Comparison of ENCODE assay signal across 25 cellular contexts in the genomic region with DNA sequence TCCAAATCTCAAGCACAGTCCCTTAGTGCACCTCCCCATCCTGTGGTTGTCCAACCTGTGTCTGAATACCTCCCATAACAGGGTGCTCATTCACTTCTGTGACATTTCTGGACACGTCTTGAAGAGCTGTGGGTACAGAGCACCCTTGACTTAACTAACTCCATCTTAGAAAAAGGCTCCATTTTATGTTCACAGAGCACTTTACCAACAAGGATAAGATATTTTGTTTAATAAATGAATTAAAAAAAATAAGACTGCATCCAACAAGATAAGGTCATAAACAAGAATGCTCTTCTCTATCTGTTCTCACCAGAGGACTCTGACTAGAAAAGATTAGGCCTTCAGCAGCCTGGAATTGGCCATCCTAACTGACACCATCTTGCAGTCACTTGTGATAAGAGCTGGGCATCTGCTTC.
"Had no signal": no experiment of that assay in that cellular context is flagged by ENCODE, and none has a peak within 500 bp of the region (broad histone marks: within the 10 kb centered on the region; RNA-seq: fewer than 3 reads in every experiment).

No MANE protein-coding gene starts in this region.

- ATAC-seq: activated CD4-positive, alpha-beta T cell treated with anti-CD3 and anti-CD28 coated beads for 36 hours; activated T-cell treated with anti-CD3 and anti-CD28 coated beads, Interleukin-2, amount 50 U/mL, for 4 hours; activated T-helper 17 cell treated with anti-CD3 and anti-CD28 coated beads, Interleukin-2, amount 50 U/mL, for 72 hours; gastroesophageal sphincter; heart right ventricle; T-helper 17 cell had no signal

- DNase-seq: activated CD4-positive, alpha-beta memory T cell treated with anti-CD3 and anti-CD28 coated beads, Interleukin-2, amount 10 ng/mL, durations not matched to agents 7 days and 5 days; activated CD4-positive, alpha-beta T cell treated with anti-CD3 and anti-CD28 coated beads for 36 hours; activated CD4-positive, alpha-beta T cell treated with anti-CD3 and anti-CD28 coated beads, Interleukin-2, amount 10 ng/mL, durations not matched to agents 7 days and 5 days; activated CD4-positive, alpha-beta T cell treated with anti-CD3 and anti-CD28 coated beads, Interleukin-2, amount 50 U/mL, for 4 hours; activated CD4-positive, CD25-positive, alpha-beta regulatory T cell; activated CD4-positive, CD25-positive, alpha-beta regulatory T cell treated with anti-CD3 and anti-CD28 coated beads, Interleukin-2, amount 50 U/mL, for 72 hours; activated CD8-positive, alpha-beta memory T cell treated with anti-CD3 and anti-CD28 coated beads, Interleukin-2, amount 50 U/mL, for 48 hours; activated effector memory CD4-positive, alpha-beta T cell treated with Interleukin-2 at 50 U/mL for 16 hours; activated gamma-delta T cell treated with Interleukin-2 at 50 U/mL for 16 hours; activated naive CD4-positive, alpha-beta T cell treated with anti-CD3 and anti-CD28 coated beads, Interleukin-2, amount 50 U/mL, for 16 hours; activated naive CD4-positive, alpha-beta T cell treated with Interleukin-2 at 50 U/mL for 16 hours; activated T-cell treated with anti-CD3 and anti-CD28 coated beads, Interleukin-2, amount 50 U/mL, for 4 hours; amniotic stem cell; anterior cingulate cortex; brain microvascular endothelial cell; dorsolateral prefrontal cortex; effector memory CD4-positive, alpha-beta T cell; endodermal cell; foreskin melanocyte; heart right ventricle; T-helper 1 cell; T-helper 17 cell; T1000 had no signal
